In genomic region chr16:24977673-24978065, GRCh38 we compare ENCODE assay signal across 11 cellular contexts.
DNase-seq lines count a peak whose midpoint lies in the region; ATAC-seq and TF ChIP-seq lines count a peak whose summit lies in the region.
"Had no signal": no experiment of that assay in that cellular context is flagged by ENCODE, and none has a peak within 500 bp of the region (broad histone marks: within the 10 kb centered on the region; RNA-seq: fewer than 3 reads in every experiment).

No MANE protein-coding gene starts in this region.

- CTCF ChIA-PET in RWPE1 (lab: Yijun Ruan, JAX) = no interaction called here

- H3K4me1 ChIP-seq in BLaER1 (peaks cover 81% of the 10 kb centered on the region), parathyroid adenoma (no peaks in the 10 kb centered on the region)

- peak overlapping the region; percentile 71 for H3K4me2 ChIP-seq in BLaER1
- no peak overlapping the region for H3K4me2 ChIP-seq in parathyroid adenoma (ENCODE audit: low read length)

- peaks cover 6% of the 10 kb centered on the region for H3K79me2 ChIP-seq in parathyroid adenoma

- H4K20me1 ChIP-seq in BLaER1 = peaks cover 100% of the 10 kb centered on the region

- no peaks in the 10 kb centered on the region for H3K27me3 ChIP-seq in BLaER1
- no peaks in the 10 kb centered on the region for H3K27me3 ChIP-seq in parathyroid adenoma (ENCODE audit: control insufficient read depth, insufficient read depth, low read length)

- H3K4me3 ChIP-seq in BLaER1 (no peak overlapping the region), fibroblast of mammary gland (ENCODE audit: control insufficient read depth, low read depth, low read length) (no peak overlapping the region), parathyroid adenoma (ENCODE audit: low read depth, low read length) (no peak overlapping the region)

- H3K36me3 ChIP-seq in BLaER1 (peaks cover 66% of the 10 kb centered on the region), parathyroid adenoma (ENCODE audit: control insufficient read depth, insufficient read depth, low read length) (no peaks in the 10 kb centered on the region)

- POLR2A ChIA-PET in RWPE1 (lab: Yijun Ruan, JAX; ENCODE audit: low non-redundant PET) = no interaction called here

- ATAC-seq in HG03571 (IDR thresholded peaks at IDR 0.05; ENCODE audit: unreplicated experiment) = no peak
- ATAC-seq in HG03095 (IDR thresholded peaks at IDR 0.05; ENCODE audit: unreplicated experiment) = no peak

- H3K9ac ChIP-seq in BLaER1 (no peak overlapping the region), parathyroid adenoma (no peak overlapping the region)

- H3K27ac ChIP-seq in BLaER1 (no peak overlapping the region), RWPE1 (peak overlapping the region; percentile 45; the same call in 1 of the 2 replicates), parathyroid adenoma (peak overlapping the region; percentile 20), caudate nucleus (ENCODE audit: low read depth, low read length) (no peak overlapping the region)

- DNase-seq in RWPE1 (ENCODE audit: low spot score) (peak; percentile 42), fibroblast of mammary gland (ENCODE audit: low read depth) (peak; percentile 82), putamen (ENCODE audit: low spot score) (no peak), caudate nucleus (lab: John Stamatoyannopoulos, UW) (no peak)
- DNase-seq: activated naive CD4-positive, alpha-beta T cell treated with anti-CD3 and anti-CD28 coated beads, Interleukin-2, amount 50 U/mL, for 16 hours; Karpas-422; kidney had no signal

- no peak for TF ChIP-seq CTCF in RWPE1 (conservative IDR thresholded peaks at IDR 0.05; ENCODE audit: low read depth)
- TF ChIP-seq CTCF in fibroblast of mammary gland (conservative IDR thresholded peaks at IDR 0.05; ENCODE audit: control insufficient read depth, insufficient read depth, low read depth, low read length) = no peak
- no peak for TF ChIP-seq CTCF in parathyroid adenoma (IDR thresholded peaks at IDR 0.05)

- H3K9me3 ChIP-seq in BLaER1 (peaks cover 14% of the 10 kb centered on the region; the same call in 1 of the 2 replicates), parathyroid adenoma (ENCODE audit: control insufficient read depth, low read length) (no peaks in the 10 kb centered on the region)

- H2AFZ ChIP-seq in parathyroid adenoma = no peak overlapping the region

Comparison
In these comparisons a context has a peak if more than half of its experiments do, and no peak if none do; other contexts are left out.
1. H3K27ac ChIP-seq: peak in RWPE1 (single experiment) and parathyroid adenoma (single experiment); none in BLaER1 (single experiment) and caudate nucleus (single experiment).
2. DNase-seq: peak in RWPE1 (single experiment) and fibroblast of mammary gland (single experiment); none in putamen (single experiment) and caudate nucleus (0 of 61).